In genomic region chrX:70044541-70045245, GRCh38 we compare ENCODE assay signal across 29 cellular contexts. TPM values are rescaled to one million over a fixed set of nuclear protein-coding genes. Genes with fewer than 3 reads are reported as not detected.
A peak's percentile ranks its signal among the peaks of the same experiment; 100 is the strongest.
DNase-seq lines count a peak whose midpoint lies in the region; ATAC-seq and TF ChIP-seq lines count a peak whose summit lies in the region.
"Had no signal": no experiment of that assay in that cellular context is flagged by ENCODE, and none has a peak within 500 bp of the region (broad histone marks: within the 10 kb centered on the region; RNA-seq: fewer than 3 reads in every experiment).

No MANE protein-coding gene starts in this region.

- DNase-seq in AG08395 (ENCODE audit: low spot score), result peak; percentile 37
- peak; percentile 63 for DNase-seq in HT1080 (ENCODE audit: low read depth)
- peak; percentile 27 for DNase-seq in dermis blood vessel endothelial cell
- peak; percentile 31 to 62 for DNase-seq in lung microvascular endothelial cell (ENCODE audit: low read depth in 2 of 2)
- DNase-seq in left lung, result no peak
- DNase-seq in globus pallidus (ENCODE audit: low spot score), result no peak
- no peak for DNase-seq in HPDE6-E6E7 (ENCODE audit: extremely low spot score)
- DNase-seq: activated CD8-positive, alpha-beta T cell treated with anti-CD3 and anti-CD28 coated beads, Interleukin-2, amount 10 ng/mL, durations not matched to agents 7 days and 5 days; activated effector memory CD4-positive, alpha-beta T cell treated with anti-CD3 and anti-CD28 coated beads, Interleukin-2, amount 50 U/mL, for 16 hours; activated naive CD8-positive, alpha-beta T cell treated with anti-CD3 and anti-CD28 coated beads, Interleukin-2, amount 10 ng/mL, durations not matched to agents 7 days and 5 days; Caco-2; effector CD8-positive, alpha-beta T cell; GOT3; mammary epithelial cell; NCI-H1694 treated with DMSO at 0.1 percent for 48 hours; NCI-H2171; NCI-H526; SIG-M5; T-helper 1 cell; trophoblast cell had no signal

- no peaks in the 10 kb centered on the region for H3K27me3 ChIP-seq in left lung
- H3K27me3 ChIP-seq: neural progenitor cell, Peyer's patch had no signal

- H3K4me1 ChIP-seq in left lung, result no peaks in the 10 kb centered on the region
- H3K4me1 ChIP-seq: Caco-2, neural progenitor cell, Peyer's patch, prostate gland had no signal

- ATAC-seq in left lung (no peak), GM21529 (IDR thresholded peaks at IDR 0.05; ENCODE audit: unreplicated experiment) (no peak)
- ATAC-seq: activated CD8-positive, alpha-beta T cell treated with anti-CD3 and anti-CD28 coated beads, Interleukin-2, amount 10 ng/mL, durations not matched to agents 7 days and 5 days had no signal

- intact Hi-C loops in left lung (cut with DNase I), result no loop called here

- H3K36me3 ChIP-seq in left lung, result no peaks in the 10 kb centered on the region
- H3K36me3 ChIP-seq: BLaER1 treated with 17β-estradiol and CSF1 and Interleukin-3, amounts not matched to agents 10 nM and 100 nM; neural progenitor cell; Peyer's patch; prostate gland had no signal

- no peak overlapping the region for H3K27ac ChIP-seq in left lung
- H3K27ac ChIP-seq: BLaER1 treated with 17β-estradiol and CSF1 and Interleukin-3, amounts not matched to agents 10 nM and 100 nM; neural progenitor cell; Peyer's patch; prostate gland had no signal

- no peak for TF ChIP-seq CTCF in left lung (IDR thresholded peaks at IDR 0.05)

- no peak overlapping the region for H3K4me3 ChIP-seq in left lung
- H3K4me3 ChIP-seq: BLaER1 treated with 17β-estradiol and CSF1 and Interleukin-3, amounts not matched to agents 10 nM and 100 nM; neural progenitor cell; Peyer's patch; prostate gland had no signal

- no peaks in the 10 kb centered on the region for H3K9me3 ChIP-seq in left lung
- H3K9me3 ChIP-seq: Caco-2, Peyer's patch, prostate gland had no signal

RNA-seq across cellular contexts. Expression of gene AWAT2, which starts 5.0 kb away (rescaled TPM):
- total RNA-seq in HT1080 (2014; rRNA removed; shearing (Covaris generic)), result 0.19 and 0.23 TPM in 2 replicates
- polyA plus RNA-seq in HT1080 (2015; cell fraction: cytosol; rRNA removed), result 0.13 TPM in 1 of 2 replicates, not detected in the other
- polyA plus RNA-seq in HT1080 (2015; cell fraction: nucleus; rRNA removed), result 0.17 TPM in 1 of 2 replicates, not detected in the other
- total RNA-seq in dermis blood vessel endothelial cell (0.51 and 1.2 TPM in 2 replicates), lung microvascular endothelial cell (0.20 and 0.44 TPM in 2 replicates), left lung (not detected)
- total RNA-seq: A673; activated CD8-positive, alpha-beta T cell treated with anti-CD3 and anti-CD28 coated beads, Interleukin-2, amount 10 ng/mL, durations not matched to agents 7 days and 5 days; activated naive CD8-positive, alpha-beta T cell treated with anti-CD3 and anti-CD28 coated beads, Interleukin-2, amount 10 ng/mL, durations not matched to agents 7 days and 5 days; Caco-2; glomerular endothelial cell; kidney epithelial cell; Peyer's patch; prostate gland had no signal
- polyA plus RNA-seq: esophagus, mammary epithelial cell had no signal

RNA-seq across cellular contexts. Expression of gene OTUD6A, which starts 17.6 kb away (rescaled TPM):
- total RNA-seq in HT1080 (2014; rRNA removed; shearing (Covaris generic)), result not detected in 2 replicates
- polyA plus RNA-seq in HT1080 (2015; cell fraction: cytosol; rRNA removed), result not detected in 2 replicates
- not detected in 2 replicates for polyA plus RNA-seq in HT1080 (2015; cell fraction: nucleus; rRNA removed)
- total RNA-seq in dermis blood vessel endothelial cell, result not detected in 2 replicates
- total RNA-seq in lung microvascular endothelial cell, result not detected in 2 replicates
- total RNA-seq in left lung, result not detected
- total RNA-seq: A673; activated CD8-positive, alpha-beta T cell treated with anti-CD3 and anti-CD28 coated beads, Interleukin-2, amount 10 ng/mL, durations not matched to agents 7 days and 5 days; activated naive CD8-positive, alpha-beta T cell treated with anti-CD3 and anti-CD28 coated beads, Interleukin-2, amount 10 ng/mL, durations not matched to agents 7 days and 5 days; Caco-2; glomerular endothelial cell; kidney epithelial cell; mammary epithelial cell; Peyer's patch had no signal
- polyA plus RNA-seq: esophagus, mammary epithelial cell had no signal

Comparison
In these comparisons a context has a peak if more than half of its experiments do, and no peak if none do; other contexts are left out.
1. DNase-seq: peak in AG08395 (single experiment), HT1080 (single experiment), dermis blood vessel endothelial cell (single experiment) and lung microvascular endothelial cell (2 of 2); none in left lung (0 of 2), globus pallidus (single experiment) and HPDE6-E6E7 (single experiment).